Comparison of ENCODE assay signal across 14 cellular contexts in genomic region chr19:947090-947706, GRCh38. TPM values are rescaled to one million over a fixed set of nuclear protein-coding genes. Genes with fewer than 3 reads are reported as not detected.
A peak's percentile ranks its signal among the peaks of the same experiment; 100 is the strongest.
DNase-seq lines count a peak whose midpoint lies in the region; ATAC-seq, FAIRE-seq and TF ChIP-seq lines count a peak whose summit lies in the region.
"Had no signal": no experiment of that assay in that cellular context is flagged by ENCODE, and none has a peak within 500 bp of the region (broad histone marks: within the 10 kb centered on the region; RNA-seq: fewer than 3 reads in every experiment).

No MANE protein-coding gene starts in this region.

- CTCF ChIA-PET in H1 (lab: Charles Lee; ENCODE audit: partially characterized antibody): interaction anchor here (0.7 to 1.3 kb wide), 3 partner anchors 11 to 564 kb away, joined by 3 to 4 read pairs (median 3); no protein-coding TSS in a partner anchor

- H3K36me3 ChIP-seq in H1 (ENCODE audit: control insufficient read depth in 2 of 4, insufficient read depth in 4 of 4, low read length in 3 of 4): peaks cover 0 to 10% (median 1%) of the 10 kb centered on the region in 4 experiments; a peak in 2 of 8 replicates

- no peak overlapping the region for H2BK120ac ChIP-seq in H1 (replicated peaks; ENCODE audit: low read depth, low read length)

- H3K4me2 ChIP-seq in H1 (ENCODE audit: insufficient read depth in 1 of 2, low read depth in 2 of 2, low read length in 2 of 2): no peak overlapping the region

- no peak overlapping the region for H3K23ac ChIP-seq in H1 (ENCODE audit: insufficient read length)

- H2AFZ ChIP-seq in H1 (ENCODE audit: low read length): no peak overlapping the region

- DNase-seq in GM12865 (ENCODE audit: low read depth) (peak; percentile 79), GM20000 (ENCODE audit: low spot score) (peak; percentile 68), H1 (ENCODE audit: low read depth in 1 of 2, low spot score in 2 of 2) (no peak), T1000 (lab: John Stamatoyannopoulos, UW) (no peak), middle frontal gyrus (ENCODE audit: extremely low spot score, low spot score) (no peak), T-helper 2 cell (no peak)
- DNase-seq: DMS53, NCI-H2171, PC-3, T-helper 9 cell had no signal

- H4K8ac ChIP-seq in H1 (ENCODE audit: extremely low read depth, insufficient read depth, low read length): 0 out of 2 replicates have a peak overlapping the region, but pooled peaks have one; percentile 15

- no peak for FAIRE-seq in H1 (lab: Jason Lieb, UNC)
- FAIRE-seq: urothelium cell line had no signal

- H2BK12ac ChIP-seq in H1 (ENCODE audit: low read depth, low read length): no peak overlapping the region

- no peak for TF ChIP-seq RAD21 in H1 (IDR thresholded peaks at IDR 0.05 in 1 of 2, conservative IDR thresholded peaks at IDR 0.05 in 1 of 2; ENCODE audit: low read depth in 2 of 2, low read length in 2 of 2)

- no peak overlapping the region for H3K4ac ChIP-seq in H1 (replicated peaks; ENCODE audit: insufficient read length, low read depth, low read length)

- H2BK20ac ChIP-seq in H1 (ENCODE audit: low read length): no peak overlapping the region

- peak; percentile 15 for ATAC-seq in HG03025 (IDR thresholded peaks at IDR 0.05; ENCODE audit: low FRiP score, unreplicated experiment)
- ATAC-seq in HG03354 (IDR thresholded peaks at IDR 0.05; ENCODE audit: poor library complexity, severe bottlenecking, unreplicated experiment): no peak
- ATAC-seq: PC-3 had no signal

- no peaks in the 10 kb centered on the region for H3K23me2 ChIP-seq in H1 (ENCODE audit: low read depth, low read length)

- peaks cover 0 to 22% of the 10 kb centered on the region in 2 experiments for H4K20me1 ChIP-seq in H1 (replicated peaks in 1 of 2; ENCODE audit: control insufficient read depth in 1 of 2, insufficient read depth in 2 of 2, low read length in 2 of 2)

- no peak overlapping the region for H3K14ac ChIP-seq in H1 (ENCODE audit: insufficient read length)

- no peak overlapping the region; the same call in 1 of the 2 replicates for H3K27ac ChIP-seq in H1 (ENCODE audit: low read depth, low read length)

- no peaks in the 10 kb centered on the region for H3K27me3 ChIP-seq in H1 (replicated peaks in 1 of 4; ENCODE audit: control insufficient read depth in 3 of 4, extremely low read depth in 1 of 4, insufficient read depth in 3 of 4, low read length in 3 of 4)

- TF ChIP-seq EP300 in H1 (IDR thresholded peaks at IDR 0.05; ENCODE audit: borderline replicate concordance in 1 of 2, low read depth in 2 of 2, low read length in 2 of 2): no peak

- H3K56ac ChIP-seq in H1 (replicated peaks; ENCODE audit: insufficient read length, low read depth, low read length): no peak overlapping the region

- no peak overlapping the region for H3K9ac ChIP-seq in H1 (replicated peaks in 1 of 4; ENCODE audit: extremely low read depth in 1 of 4, low read depth in 3 of 4, low read length in 3 of 4)

- no peak overlapping the region for H2BK15ac ChIP-seq in H1 (ENCODE audit: low read length)

- TF ChIP-seq POLR2A in H1 (IDR thresholded peaks at IDR 0.05; ENCODE audit: control extremely low read depth in 1 of 2, low read depth in 2 of 2, low read length in 2 of 2): no peak

- TF ChIP-seq CTCF in GM12865 (IDR thresholded peaks at IDR 0.05; ENCODE audit: insufficient read depth, low read depth, low read length, missing control alignments) (peak; percentile 20), GM20000 (IDR thresholded peaks at IDR 0.05; ENCODE audit: extremely low read depth, missing control alignments) (no peak), H1 (IDR thresholded peaks at IDR 0.05; ENCODE audit: control extremely low read depth in 1 of 3, insufficient read depth in 1 of 3, low read depth in 1 of 3, low read length in 3 of 3) (no peak)

- no peak overlapping the region for H4K5ac ChIP-seq in H1 (ENCODE audit: insufficient read length, low read depth, low read length)

- peaks cover 12% of the 10 kb centered on the region for H3K79me1 ChIP-seq in H1 (ENCODE audit: low read depth, low read length)

- H2AK5ac ChIP-seq in H1 (ENCODE audit: low read depth, low read length): no peak overlapping the region

- no peaks in the 10 kb centered on the region for H3K9me3 ChIP-seq in H1 (ENCODE audit: insufficient read depth in 2 of 2, low read depth in 1 of 2, low read length in 1 of 2)

- H3K79me2 ChIP-seq in H1 (ENCODE audit: control insufficient read depth in 1 of 2, insufficient read depth in 2 of 2, low read length in 2 of 2): peaks cover 0 to 16% of the 10 kb centered on the region in 2 experiments; a peak in 2 of 4 replicates

- no peak overlapping the region for H3K18ac ChIP-seq in H1 (ENCODE audit: extremely low read depth, low read length)

- H3K4me3 ChIP-seq in GM12865 (ENCODE audit: low read depth, low read length) (peak overlapping the region; percentile 86), H1 (ENCODE audit: extremely low read depth in 1 of 4, insufficient read depth in 2 of 4, low read depth in 3 of 4, low read length in 4 of 4) (no peak overlapping the region)

- no peak overlapping the region for H2BK5ac ChIP-seq in H1 (ENCODE audit: low read depth, low read length)

- peaks cover 0 to under 1% (median 0%) of the 10 kb centered on the region in 4 experiments; a peak in 1 of 7 replicates for H3K4me1 ChIP-seq in H1 (replicated peaks in 1 of 4; ENCODE audit: control insufficient read depth in 3 of 4, insufficient read depth in 4 of 4, low read length in 3 of 4)

- no peak overlapping the region for H4K91ac ChIP-seq in H1 (replicated peaks; ENCODE audit: insufficient read length, low read length)

- 95% methylated on average over 30 of the region's 30 CpGs; no CpG with 5 or more reads in 1 of the 2 experiments for whole genome bisulfite sequencing in H1 (ENCODE audit: extremely low coverage in 1 of 2, insufficient coverage in 1 of 2, insufficient read length in 1 of 2, insufficient replicate concordance in 2 of 2, low coverage in 1 of 2, low lambda C conversion rate in 2 of 2, missing lambda C conversion rate in 1 of 2), 2 experiments

- POLR2A ChIA-PET in H1 (lab: Charles Lee; ENCODE audit: partially characterized antibody): interaction anchor here (1.8 kb wide), 1 partner anchor 15 kb away, joined by 3 read pairs; no protein-coding TSS in a partner anchor

TF ChIP-seq in H1, 55 proteins besides CTCF, POLR2A, EP300 and RAD21 (continues in another document):
- TF ChIP-seq SRF (IDR thresholded peaks at IDR 0.05; ENCODE audit: low read depth, low read length): no peak
- TF ChIP-seq EGR1 (IDR thresholded peaks at IDR 0.05; ENCODE audit: borderline replicate concordance, low read depth, low read length): no peak
- TF ChIP-seq JUND (IDR thresholded peaks at IDR 0.05; ENCODE audit: low read length): no peak

RNA-seq across cellular contexts. Expression of gene ARID3A, which starts 21.4 kb away (rescaled TPM):
- total RNA-seq in H1 (2021; fragmentation: NEBNext Ultra II Directional; extraction: Animal tissue kit (Norgen Biotek cat#: 25700)): 77.4 and 78.4 TPM in 2 replicates
- polyA plus RNA-seq in H1 (2011; rRNA removed): 40.5 and 59.3 TPM in 2 replicates
- polyA plus RNA-seq in H1 (2011; cell fraction: cytosol; rRNA removed): 36.7 TPM
- 81.3 TPM for polyA plus RNA-seq in H1 (2011; cell fraction: nucleus; rRNA removed)
- 54.1 to 64.5 TPM (median 58.9 TPM) in 4 replicates for polyA plus RNA-seq in H1 (2012, experiment 1 of 2)
- 42.7 TPM for polyA plus RNA-seq in H1 (2012, experiment 2 of 2)
- polyA plus RNA-seq in H1 (2013, experiment 1 of 2): 56.0 TPM
- 52.3 TPM for polyA plus RNA-seq in H1 (2013, experiment 2 of 2)
- 69.0 and 86.2 TPM in 2 replicates for polyA minus RNA-seq in H1 (2011; rRNA and poly(A)+ RNA removed)
- 101 TPM for polyA minus RNA-seq in H1 (2011; cell fraction: cytosol; rRNA and poly(A)+ RNA removed)
- 66.4 TPM for polyA minus RNA-seq in H1 (2011; cell fraction: nucleus; rRNA and poly(A)+ RNA removed)

RNA-seq across cellular contexts. Expression of gene KISS1R, which starts 30.1 kb away (rescaled TPM):
- 2.3 and 2.6 TPM in 2 replicates for total RNA-seq in H1 (2021; fragmentation: NEBNext Ultra II Directional; extraction: Animal tissue kit (Norgen Biotek cat#: 25700))
- 2.7 and 5.1 TPM in 2 replicates for polyA plus RNA-seq in H1 (2011; rRNA removed)
- polyA plus RNA-seq in H1 (2011; cell fraction: cytosol; rRNA removed): 3.4 TPM
- polyA plus RNA-seq in H1 (2011; cell fraction: nucleus; rRNA removed): 10.4 TPM
- 1.2 to 2.3 TPM (median 1.8 TPM) in 4 replicates for polyA plus RNA-seq in H1 (2012, experiment 1 of 2)
- 1.5 TPM for polyA plus RNA-seq in H1 (2012, experiment 2 of 2)
- 3.0 TPM for polyA plus RNA-seq in H1 (2013, experiment 1 of 2)
- polyA plus RNA-seq in H1 (2013, experiment 2 of 2): 2.4 TPM
- polyA minus RNA-seq in H1 (2011; rRNA and poly(A)+ RNA removed): 0.32 and 0.68 TPM in 2 replicates
- 0.88 TPM for polyA minus RNA-seq in H1 (2011; cell fraction: cytosol; rRNA and poly(A)+ RNA removed)
- 0.80 TPM for polyA minus RNA-seq in H1 (2011; cell fraction: nucleus; rRNA and poly(A)+ RNA removed)
- total RNA-seq: LHCN-M2 had no signal

RNA-seq across cellular contexts. Expression of gene R3HDM4, which starts 34.2 kb away (rescaled TPM):
- 76.1 and 76.8 TPM in 2 replicates for total RNA-seq in H1 (2021; fragmentation: NEBNext Ultra II Directional; extraction: Animal tissue kit (Norgen Biotek cat#: 25700))
- 102 and 151 TPM in 2 replicates for polyA plus RNA-seq in H1 (2011; rRNA removed)
- polyA plus RNA-seq in H1 (2011; cell fraction: cytosol; rRNA removed): 65.9 TPM
- 119 TPM for polyA plus RNA-seq in H1 (2011; cell fraction: nucleus; rRNA removed)
- polyA plus RNA-seq in H1 (2012, experiment 1 of 2): 45.6 to 106 TPM (median 70.3 TPM) in 4 replicates
- 76.6 TPM for polyA plus RNA-seq in H1 (2012, experiment 2 of 2)
- polyA plus RNA-seq in H1 (2013, experiment 1 of 2): 118 TPM
- 105 TPM for polyA plus RNA-seq in H1 (2013, experiment 2 of 2)
- 24.5 and 26.8 TPM in 2 replicates for polyA minus RNA-seq in H1 (2011; rRNA and poly(A)+ RNA removed)
- polyA minus RNA-seq in H1 (2011; cell fraction: cytosol; rRNA and poly(A)+ RNA removed): 31.3 TPM
- 24.6 TPM for polyA minus RNA-seq in H1 (2011; cell fraction: nucleus; rRNA and poly(A)+ RNA removed)

RNA-seq across cellular contexts. Expression of gene WDR18, which starts 36.9 kb away (rescaled TPM):
- total RNA-seq in H1 (2021; fragmentation: NEBNext Ultra II Directional; extraction: Animal tissue kit (Norgen Biotek cat#: 25700)): 87.7 and 90.1 TPM in 2 replicates
- 177 and 264 TPM in 2 replicates for polyA plus RNA-seq in H1 (2011; rRNA removed)
- polyA plus RNA-seq in H1 (2011; cell fraction: cytosol; rRNA removed): 143 TPM
- polyA plus RNA-seq in H1 (2011; cell fraction: nucleus; rRNA removed): 218 TPM
- polyA plus RNA-seq in H1 (2012, experiment 1 of 2): 107 to 120 TPM (median 118 TPM) in 4 replicates
- polyA plus RNA-seq in H1 (2012, experiment 2 of 2): 195 TPM
- polyA plus RNA-seq in H1 (2013, experiment 1 of 2): 52.1 TPM
- 49.3 TPM for polyA plus RNA-seq in H1 (2013, experiment 2 of 2)
- polyA minus RNA-seq in H1 (2011; rRNA and poly(A)+ RNA removed): 46.1 and 53.0 TPM in 2 replicates
- polyA minus RNA-seq in H1 (2011; cell fraction: cytosol; rRNA and poly(A)+ RNA removed): 101 TPM
- 65.5 TPM for polyA minus RNA-seq in H1 (2011; cell fraction: nucleus; rRNA and poly(A)+ RNA removed)

RNA-seq across cellular contexts. Expression of gene GRIN3B, which starts 53.0 kb away (rescaled TPM):
- total RNA-seq in H1 (2021; fragmentation: NEBNext Ultra II Directional; extraction: Animal tissue kit (Norgen Biotek cat#: 25700)): 0.45 and 0.63 TPM in 2 replicates
- polyA plus RNA-seq in H1 (2011; rRNA removed): 1.0 and 2.0 TPM in 2 replicates
- polyA plus RNA-seq in H1 (2011; cell fraction: cytosol; rRNA removed): 1.4 TPM
- 8.4 TPM for polyA plus RNA-seq in H1 (2011; cell fraction: nucleus; rRNA removed)
- 0.14 to 1.1 TPM (median 0.78 TPM) in 4 replicates for polyA plus RNA-seq in H1 (2012, experiment 1 of 2)
- polyA plus RNA-seq in H1 (2012, experiment 2 of 2): 0.13 TPM
- polyA plus RNA-seq in H1 (2013, experiment 1 of 2): 0.93 TPM
- 0.74 TPM for polyA plus RNA-seq in H1 (2013, experiment 2 of 2)
- polyA minus RNA-seq in H1 (2011; rRNA and poly(A)+ RNA removed): 0.27 and 0.28 TPM in 2 replicates
- 0.29 TPM for polyA minus RNA-seq in H1 (2011; cell fraction: cytosol; rRNA and poly(A)+ RNA removed)
- polyA minus RNA-seq in H1 (2011; cell fraction: nucleus; rRNA and poly(A)+ RNA removed): 1.1 TPM

Comparison
In these comparisons a context has a peak if more than half of its experiments do, and no peak if none do; other contexts are left out.
1. DNase-seq: peak in GM12865 (single experiment) and GM20000 (single experiment); none in H1 (0 of 2), T1000 (single experiment), middle frontal gyrus (single experiment) and T-helper 2 cell (0 of 5).